In the genomic region with DNA sequence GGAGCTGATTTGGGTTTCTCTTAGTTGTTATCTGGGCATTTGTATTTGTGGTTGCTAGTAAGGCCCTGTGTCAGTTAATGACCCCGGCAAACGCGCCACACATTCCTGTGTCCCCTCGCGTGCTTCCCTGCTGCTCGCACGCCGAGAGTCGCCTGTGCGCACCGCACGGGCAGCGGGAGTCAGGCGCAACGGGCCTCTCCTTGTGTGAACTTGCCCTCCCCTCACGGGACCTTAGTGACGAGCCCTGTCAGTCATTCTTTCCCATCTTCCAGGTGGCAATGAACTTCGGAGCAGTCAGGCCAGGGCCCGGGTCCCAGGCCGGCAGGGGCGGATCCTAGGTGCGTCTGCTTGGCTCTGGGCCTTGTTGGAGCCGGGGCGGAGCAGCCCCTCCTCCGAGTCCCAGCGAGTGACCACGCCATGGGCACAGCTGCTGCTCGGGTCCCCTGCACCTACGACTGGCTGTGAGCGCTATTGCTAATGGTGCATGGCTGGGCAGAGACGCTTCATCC, we compare ENCODE assay signal across 20 cellular contexts.
"Had no signal": no experiment of that assay in that cellular context is flagged by ENCODE, and none has a peak within 500 bp of the region (broad histone marks: within the 10 kb centered on the region; RNA-seq: fewer than 3 reads in every experiment).

No MANE protein-coding gene starts in this region.

- H3K27ac ChIP-seq: SJCRH30 had no signal

- H3K27me3 ChIP-seq: SJCRH30 had no signal

- ATAC-seq: naive thymus-derived CD4-positive, alpha-beta T cell; stimulated activated naive B cell treated with anti-CD40 and anti-IgM and Interleukin-4, amounts not matched to agents 10 μg/mL and 1 μg/mL and 100 μg/mL, for 72 hours; T-cell; WTC11 had no signal

- H3K4me1 Mint-ChIP-seq: WTC11 had no signal

- H3K27ac Mint-ChIP-seq: activated naive CD4-positive, alpha-beta T cell treated with anti-CD3 and anti-CD28 coated beads, Interleukin-2, amount 10 ng/mL, durations not matched to agents 7 days and 5 days; naive thymus-derived CD4-positive, alpha-beta T cell; progenitor cell of endocrine pancreas; T-cell; T-helper 2 cell treated with Interferon-gamma antibody and Interleukin-4, amounts not matched to agents 5 μg/mL and 100 μg/mL, for 36 hours; WTC11 had no signal

- H3K4me3 Mint-ChIP-seq: activated naive CD4-positive, alpha-beta T cell treated with anti-CD3 and anti-CD28 coated beads, Interleukin-2, amount 10 ng/mL, durations not matched to agents 7 days and 5 days; brain; naive thymus-derived CD4-positive, alpha-beta T cell; neural crest cell; stimulated activated naive B cell treated with anti-CD40 and anti-IgM and Interleukin-4, amounts not matched to agents 10 μg/mL and 1 μg/mL and 100 μg/mL, for 72 hours; T-cell; T-helper 2 cell treated with Interferon-gamma antibody and Interleukin-4, amounts not matched to agents 5 μg/mL and 100 μg/mL, for 36 hours; WTC11 had no signal

- H3K27me3 Mint-ChIP-seq: activated naive CD4-positive, alpha-beta T cell treated with anti-CD3 and anti-CD28 coated beads, Interleukin-2, amount 10 ng/mL, durations not matched to agents 7 days and 5 days; brain; naive thymus-derived CD4-positive, alpha-beta T cell; progenitor cell of endocrine pancreas; stimulated activated naive B cell treated with anti-CD40 and anti-IgM and Interleukin-4, amounts not matched to agents 10 μg/mL and 1 μg/mL and 100 μg/mL, for 72 hours; T-cell had no signal

- H3K4me3 ChIP-seq: SJCRH30 had no signal

- H3K9me3 Mint-ChIP-seq: activated naive CD4-positive, alpha-beta T cell treated with anti-CD3 and anti-CD28 coated beads, Interleukin-2, amount 10 ng/mL, durations not matched to agents 7 days and 5 days; neural crest cell; T-cell; T-helper 2 cell treated with Interferon-gamma antibody and Interleukin-4, amounts not matched to agents 5 μg/mL and 100 μg/mL, for 36 hours; WTC11 had no signal

- DNase-seq: activated CD4-positive, alpha-beta T cell treated with anti-CD3 and anti-CD28 coated beads, Interleukin-2, amount 50 U/mL, for 48 hours; activated naive CD4-positive, alpha-beta T cell treated with anti-CD3 and anti-CD28 coated beads, Interleukin-2, amount 10 ng/mL, durations not matched to agents 7 days and 5 days; activated T-cell treated with anti-CD3 and anti-CD28 coated beads, Interleukin-2, amount 50 U/mL, for 48 hours; aorta; dermis blood vessel endothelial cell; effector CD8-positive, alpha-beta T cell; foreskin melanocyte; hippocampal formation; mesendoderm; naive thymus-derived CD4-positive, alpha-beta T cell; retina; SJCRH30; stimulated activated naive B cell treated with anti-CD40 and anti-IgM and Interleukin-4, amounts not matched to agents 10 μg/mL and 1 μg/mL and 100 μg/mL, for 72 hours; T-cell; trophoblast cell had no signal

- H3K4me1 ChIP-seq: SJCRH30 had no signal
